ENCODE assay signal across 30 cellular contexts in genomic region chr1:227469708-227470107, GRCh38.
"Had no signal": no experiment of that assay in that cellular context is flagged by ENCODE, and none has a peak within 500 bp of the region (broad histone marks: within the 10 kb centered on the region; RNA-seq: fewer than 3 reads in every experiment).

No MANE protein-coding gene starts in this region.

- ATAC-seq: activated CD4-positive, alpha-beta T cell treated with anti-CD3 and anti-CD28 coated beads for 36 hours; activated CD8-positive, alpha-beta memory T cell treated with anti-CD3 and anti-CD28 coated beads, Interleukin-2, amount 10 ng/mL, durations not matched to agents 7 days and 5 days; activated CD8-positive, alpha-beta T cell treated with anti-CD3 and anti-CD28 coated beads, Interleukin-2, amount 10 ng/mL, durations not matched to agents 7 days and 5 days; activated naive CD4-positive, alpha-beta T cell treated with anti-CD3 and anti-CD28 coated beads, Interleukin-2, amount 50 U/mL, for 72 hours; activated T-cell treated with anti-CD3 and anti-CD28 coated beads, Interleukin-2, amount 50 U/mL, for 72 hours; gastroesophageal sphincter had no signal

- H3K4me3 ChIP-seq: ascending aorta, breast epithelium, cardiac muscle cell, colonic mucosa, dorsolateral prefrontal cortex, esophagus muscularis mucosa, gastroesophageal sphincter had no signal

- H3K4me1 ChIP-seq: ascending aorta, breast epithelium, colonic mucosa, esophagus muscularis mucosa, gastroesophageal sphincter had no signal

- H3K9me3 ChIP-seq: ascending aorta, breast epithelium, colonic mucosa, esophagus muscularis mucosa had no signal

- H3K4me3 Mint-ChIP-seq: activated CD4-positive, alpha-beta memory T cell treated with anti-CD3 and anti-CD28 coated beads for 36 hours; activated CD4-positive, alpha-beta T cell treated with anti-CD3 and anti-CD28 coated beads for 36 hours; activated CD4-positive, alpha-beta T cell treated with anti-CD3 and anti-CD28 coated beads, Interleukin-2, amount 10 ng/mL, durations not matched to agents 24 days and 14 days; activated CD8-positive, alpha-beta memory T cell treated with anti-CD3 and anti-CD28 coated beads, Interleukin-2, amount 10 ng/mL, durations not matched to agents 7 days and 5 days; activated CD8-positive, alpha-beta T cell treated with anti-CD3 and anti-CD28 coated beads, Interleukin-2, amount 10 ng/mL, durations not matched to agents 7 days and 5 days; activated naive CD4-positive, alpha-beta T cell treated with anti-CD3 and anti-CD28 coated beads, Interleukin-2, amount 10 ng/mL, durations not matched to agents 7 days and 5 days; activated naive CD8-positive, alpha-beta T cell treated with anti-CD3 and anti-CD28 coated beads, Interleukin-2, amount 10 ng/mL, durations not matched to agents 7 days and 5 days; activated T-cell treated with anti-CD3 and anti-CD28 coated beads, Interleukin-2, amount 50 U/mL, for 72 hours; brain; endodermal cell had no signal

- H3K9me3 Mint-ChIP-seq: activated CD4-positive, alpha-beta T cell treated with anti-CD3 and anti-CD28 coated beads, Interleukin-2, amount 10 ng/mL, durations not matched to agents 24 days and 14 days; activated naive CD4-positive, alpha-beta T cell treated with anti-CD3 and anti-CD28 coated beads, Interleukin-2, amount 10 ng/mL, durations not matched to agents 7 days and 5 days; activated naive CD8-positive, alpha-beta T cell treated with anti-CD3 and anti-CD28 coated beads, Interleukin-2, amount 10 ng/mL, durations not matched to agents 7 days and 5 days had no signal

- H3K27ac Mint-ChIP-seq: activated CD4-positive, alpha-beta memory T cell treated with anti-CD3 and anti-CD28 coated beads for 36 hours; activated CD4-positive, alpha-beta T cell treated with anti-CD3 and anti-CD28 coated beads for 36 hours; activated CD4-positive, alpha-beta T cell treated with anti-CD3 and anti-CD28 coated beads, Interleukin-2, amount 10 ng/mL, durations not matched to agents 24 days and 14 days; activated CD8-positive, alpha-beta memory T cell treated with anti-CD3 and anti-CD28 coated beads, Interleukin-2, amount 10 ng/mL, durations not matched to agents 7 days and 5 days; activated CD8-positive, alpha-beta T cell treated with anti-CD3 and anti-CD28 coated beads, Interleukin-2, amount 10 ng/mL, durations not matched to agents 7 days and 5 days; activated naive CD4-positive, alpha-beta T cell treated with anti-CD3 and anti-CD28 coated beads, Interleukin-2, amount 10 ng/mL, durations not matched to agents 7 days and 5 days; activated naive CD4-positive, alpha-beta T cell treated with anti-CD3 and anti-CD28 coated beads, Interleukin-2, amount 50 U/mL, for 72 hours; activated naive CD8-positive, alpha-beta T cell treated with anti-CD3 and anti-CD28 coated beads, Interleukin-2, amount 10 ng/mL, durations not matched to agents 7 days and 5 days; activated T-cell treated with anti-CD3 and anti-CD28 coated beads, Interleukin-2, amount 50 U/mL, for 72 hours; brain; endodermal cell had no signal

- DNase-seq: activated CD4-positive, alpha-beta memory T cell treated with anti-CD3 and anti-CD28 coated beads for 36 hours; activated CD4-positive, alpha-beta T cell treated with anti-CD3 and anti-CD28 coated beads for 36 hours; activated CD4-positive, alpha-beta T cell treated with anti-CD3 and anti-CD28 coated beads, Interleukin-2, amount 10 ng/mL, durations not matched to agents 24 days and 14 days; activated CD4-positive, CD25-positive, alpha-beta regulatory T cell; activated CD4-positive, CD25-positive, alpha-beta regulatory T cell treated with anti-CD3 and anti-CD28 coated beads, Interleukin-2, amount 50 U/mL, for 72 hours; activated CD8-positive, alpha-beta memory T cell treated with anti-CD3 and anti-CD28 coated beads, Interleukin-2, amount 10 ng/mL, durations not matched to agents 7 days and 5 days; activated CD8-positive, alpha-beta memory T cell treated with anti-CD3 and anti-CD28 coated beads, Interleukin-2, amount 50 U/mL, for 4 hours; activated CD8-positive, alpha-beta T cell treated with anti-CD3 and anti-CD28 coated beads, Interleukin-2, amount 10 ng/mL, durations not matched to agents 7 days and 5 days; activated gamma-delta T cell; activated naive CD4-positive, alpha-beta T cell; activated naive CD4-positive, alpha-beta T cell treated with anti-CD3 and anti-CD28 coated beads, Interleukin-2, amount 10 ng/mL, durations not matched to agents 7 days and 5 days; activated naive CD8-positive, alpha-beta T cell treated with anti-CD3 and anti-CD28 coated beads, Interleukin-2, amount 10 ng/mL, durations not matched to agents 7 days and 5 days; activated T-cell treated with anti-CD3 and anti-CD28 coated beads, Interleukin-2, amount 50 U/mL, for 1 hour; activated T-cell treated with anti-CD3 and anti-CD28 coated beads, Interleukin-2, amount 50 U/mL, for 72 hours; central memory CD4-positive, alpha-beta T cell; cerebellar nuclear complex; colonic mucosa; dorsolateral prefrontal cortex; effector memory CD4-positive, alpha-beta T cell; endodermal cell; erythroblast; foreskin melanocyte; T-helper 2 cell had no signal

- H3K27me3 Mint-ChIP-seq: activated CD4-positive, alpha-beta T cell treated with anti-CD3 and anti-CD28 coated beads, Interleukin-2, amount 10 ng/mL, durations not matched to agents 24 days and 14 days had no signal

- H3K27me3 ChIP-seq: ascending aorta, cardiac muscle cell, colonic mucosa had no signal

- H3K36me3 ChIP-seq: ascending aorta, breast epithelium, cardiac muscle cell, colonic mucosa, esophagus muscularis mucosa, gastroesophageal sphincter had no signal

- H3K4me1 Mint-ChIP-seq: activated CD4-positive, alpha-beta T cell treated with anti-CD3 and anti-CD28 coated beads for 36 hours; activated CD4-positive, alpha-beta T cell treated with anti-CD3 and anti-CD28 coated beads, Interleukin-2, amount 10 ng/mL, durations not matched to agents 24 days and 14 days; activated CD8-positive, alpha-beta memory T cell treated with anti-CD3 and anti-CD28 coated beads, Interleukin-2, amount 10 ng/mL, durations not matched to agents 7 days and 5 days; activated naive CD4-positive, alpha-beta T cell treated with anti-CD3 and anti-CD28 coated beads, Interleukin-2, amount 10 ng/mL, durations not matched to agents 7 days and 5 days; activated naive CD8-positive, alpha-beta T cell treated with anti-CD3 and anti-CD28 coated beads, Interleukin-2, amount 10 ng/mL, durations not matched to agents 7 days and 5 days; brain had no signal

- H3K36me3 Mint-ChIP-seq: activated CD4-positive, alpha-beta memory T cell treated with anti-CD3 and anti-CD28 coated beads for 36 hours; activated CD8-positive, alpha-beta memory T cell treated with anti-CD3 and anti-CD28 coated beads, Interleukin-2, amount 10 ng/mL, durations not matched to agents 7 days and 5 days; activated naive CD4-positive, alpha-beta T cell treated with anti-CD3 and anti-CD28 coated beads, Interleukin-2, amount 10 ng/mL, durations not matched to agents 7 days and 5 days; activated naive CD8-positive, alpha-beta T cell treated with anti-CD3 and anti-CD28 coated beads, Interleukin-2, amount 10 ng/mL, durations not matched to agents 7 days and 5 days; brain had no signal

- H3K27ac ChIP-seq: ascending aorta, breast epithelium, cardiac muscle cell, colonic mucosa, dorsolateral prefrontal cortex, esophagus muscularis mucosa, gastroesophageal sphincter had no signal
